ENCODE assay signal across 16 cellular contexts in the genomic region with DNA sequence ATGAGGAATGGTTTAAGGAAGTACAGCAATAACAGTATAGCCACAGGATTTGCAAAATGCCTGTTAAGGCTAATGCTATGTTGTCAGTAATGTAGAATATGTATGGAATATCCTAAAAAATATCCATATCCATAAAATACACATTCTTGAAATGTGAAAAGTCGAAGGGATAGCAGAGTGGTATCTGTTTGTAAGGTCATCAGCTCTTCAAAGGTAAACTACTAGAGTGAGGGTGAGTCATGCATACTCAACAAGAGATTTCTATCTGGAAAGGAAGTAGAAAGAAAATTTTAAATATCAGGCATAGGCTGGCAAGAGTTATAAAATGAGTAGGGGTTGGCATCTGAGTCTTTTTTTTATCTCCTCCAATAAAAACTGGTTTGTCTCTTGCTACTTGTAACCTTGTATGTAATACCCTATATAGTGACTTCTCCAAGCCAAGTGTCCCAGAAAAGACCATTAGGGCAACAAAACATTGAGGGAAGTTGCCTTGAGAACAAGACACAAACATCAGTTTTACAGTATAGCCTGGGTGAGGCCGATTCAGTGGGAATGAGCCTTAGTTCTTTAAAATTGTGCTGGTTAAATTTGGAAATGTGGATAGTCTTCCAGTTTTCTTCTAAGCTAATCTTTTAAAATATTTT.
DNase-seq lines count a peak whose midpoint lies in the region; ATAC-seq, FAIRE-seq and TF ChIP-seq lines count a peak whose summit lies in the region.
"Had no signal": no experiment of that assay in that cellular context is flagged by ENCODE, and none has a peak within 500 bp of the region (broad histone marks: within the 10 kb centered on the region; RNA-seq: fewer than 3 reads in every experiment).

No MANE protein-coding gene starts in this region.

- no peak overlapping the region for H3K9ac ChIP-seq in endothelial cell of umbilical vein (replicated peaks; ENCODE audit: extremely low read depth, insufficient read depth, low read length)

- TF ChIP-seq EP300 in gastroesophageal sphincter (IDR thresholded peaks at IDR 0.05): no peak

- DNase-seq in left ventricle myocardium superior: no peak
- DNase-seq in left cardiac atrium: no peak
- peak; percentile 45 for DNase-seq in HT1080 (ENCODE audit: low read depth)
- peak; percentile 6 for DNase-seq in endothelial cell of umbilical vein (ENCODE audit: low read depth, low spot score)
- DNase-seq: ACHN; CD4-positive, alpha-beta memory T cell; HCEC 1CT; NCI-H1105 treated with DMSO at 0.1 percent for 48 hours; NCI-H187 treated with DMSO at 0.1 percent for 48 hours; NCI-H2171 treated with DMSO at 0.1 percent for 48 hours; NCI-H510A treated with DMSO at 0.1 percent for 48 hours had no signal

- H3K4me2 ChIP-seq in endothelial cell of umbilical vein (ENCODE audit: insufficient read depth, low read length): no peak overlapping the region

- peaks cover 2% of the 10 kb centered on the region for H3K9me1 ChIP-seq in endothelial cell of umbilical vein (replicated peaks; ENCODE audit: control insufficient read depth, extremely low read depth, insufficient read depth, low read length)

- H3K4me3 ChIP-seq in endothelial cell of umbilical vein (replicated peaks in 1 of 3; ENCODE audit: insufficient read depth in 1 of 3, low read depth in 1 of 3, low read length in 3 of 3) (no peak overlapping the region), gastroesophageal sphincter (no peak overlapping the region)
- H3K4me3 ChIP-seq: GM12878 had no signal

- TF ChIP-seq CTCF in endothelial cell of umbilical vein (IDR thresholded peaks at IDR 0.05; ENCODE audit: extremely low read depth in 1 of 2, insufficient read depth in 1 of 2, low read depth in 1 of 2, low read length in 2 of 2) (no peak), gastroesophageal sphincter (IDR thresholded peaks at IDR 0.05) (no peak)

- POLR2A ChIA-PET in endothelial cell of umbilical vein (lab: Charles Lee): no interaction called here

- H3K4me1 ChIP-seq in endothelial cell of umbilical vein (ENCODE audit: control insufficient read depth, extremely low read depth, insufficient read depth, low read length) (no peaks in the 10 kb centered on the region), gastroesophageal sphincter (no peaks in the 10 kb centered on the region)

- WGBS in gastroesophageal sphincter (ENCODE audit: low coverage in 1 of 2), 2 donors: 58 to 83% methylated on average over 2 of the region's 2 CpGs

- TF ChIP-seq POLR2A in endothelial cell of umbilical vein (IDR thresholded peaks at IDR 0.05; ENCODE audit: low read depth, low read length) (no peak), gastroesophageal sphincter (IDR thresholded peaks at IDR 0.05) (no peak)

- H2AFZ ChIP-seq in endothelial cell of umbilical vein (ENCODE audit: low read depth, low read length): no peak overlapping the region

- FAIRE-seq in endothelial cell of umbilical vein (lab: Jason Lieb, UNC): no peak
- FAIRE-seq: GM12878, GM18507 had no signal

- H3K36me3 ChIP-seq in endothelial cell of umbilical vein (ENCODE audit: control insufficient read depth in 2 of 2, extremely low read depth in 1 of 2, insufficient read depth in 2 of 2, low read length in 2 of 2) (no peaks in the 10 kb centered on the region), gastroesophageal sphincter (no peaks in the 10 kb centered on the region)

- ATAC-seq in left ventricle myocardium superior (peak; percentile 45), left cardiac atrium (no peak), gastroesophageal sphincter (no peak), HG02763 (IDR thresholded peaks at IDR 0.05; ENCODE audit: unreplicated experiment) (no peak), GM19397 (IDR thresholded peaks at IDR 0.05; ENCODE audit: unreplicated experiment) (no peak)
- ATAC-seq: GM12878 had no signal

- H3K27me3 ChIP-seq in endothelial cell of umbilical vein (ENCODE audit: control insufficient read depth in 2 of 2, insufficient read depth in 2 of 2, low read length in 2 of 2) (no peaks in the 10 kb centered on the region), gastroesophageal sphincter (no peaks in the 10 kb centered on the region)

- no TSS peak for BruUV-seq in endothelial cell of umbilical vein (replicated peaks; lab: Mats Ljungman, UMichigan)

- no peaks in the 10 kb centered on the region for H3K9me3 ChIP-seq in endothelial cell of umbilical vein (replicated peaks; ENCODE audit: control insufficient read depth, insufficient read depth, low read length)
- H3K9me3 ChIP-seq in gastroesophageal sphincter: no peaks in the 10 kb centered on the region

- H3K27ac ChIP-seq in endothelial cell of umbilical vein (ENCODE audit: insufficient read depth, low read depth, low read length): no peak overlapping the region
- H3K27ac ChIP-seq in gastroesophageal sphincter: no peak overlapping the region

- H4K20me1 ChIP-seq in endothelial cell of umbilical vein (replicated peaks; ENCODE audit: control insufficient read depth, extremely low read depth, insufficient read depth, low read length): no peaks in the 10 kb centered on the region

- CTCF ChIA-PET in endothelial cell of umbilical vein (lab: Charles Lee): interaction anchor here (0.9 to 1.3 kb wide), 2 partner anchors 8 to 189 kb away, joined by 3 to 5 read pairs; no protein-coding TSS in a partner anchor

- intact Hi-C loops in left ventricle myocardium superior (cut with micrococcal nuclease) (no loop called here), left cardiac atrium (cut with DNase I) (no loop called here), endothelial cell of umbilical vein (cut with micrococcal nuclease) (no loop called here)

- H3K79me2 ChIP-seq in endothelial cell of umbilical vein (ENCODE audit: control insufficient read depth, insufficient read depth, low read length): no peaks in the 10 kb centered on the region

- dilution Hi-C loops in endothelial cell of umbilical vein (cut with MboI; ENCODE audit: extremely low pct_ligation_motif_present, low sequenced_read_pairs): no loop called here

TF ChIP-seq in endothelial cell of umbilical vein, 7 proteins besides CTCF, POLR2A, EP300 and RAD21:
- TF ChIP-seq POLR2AphosphoS5 (IDR thresholded peaks at IDR 0.05; ENCODE audit: insufficient read depth, low read depth, low read length) (no peak), FOS (IDR thresholded peaks at IDR 0.05; ENCODE audit: borderline replicate concordance, insufficient read depth, low read length) (peak; percentile 20), GATA2 (IDR thresholded peaks at IDR 0.05; ENCODE audit: insufficient read depth, insufficient read length, low read depth, low read length) (peak; percentile 30)

Comparison
In these comparisons a context has a peak if more than half of its experiments do, and no peak if none do; other contexts are left out.
1. DNase-seq: peak in HT1080 (single experiment) and endothelial cell of umbilical vein (single experiment); none in left ventricle myocardium superior (single experiment) and left cardiac atrium (single experiment).